13 cellular contexts compared by ENCODE assay signal in the genomic region with DNA sequence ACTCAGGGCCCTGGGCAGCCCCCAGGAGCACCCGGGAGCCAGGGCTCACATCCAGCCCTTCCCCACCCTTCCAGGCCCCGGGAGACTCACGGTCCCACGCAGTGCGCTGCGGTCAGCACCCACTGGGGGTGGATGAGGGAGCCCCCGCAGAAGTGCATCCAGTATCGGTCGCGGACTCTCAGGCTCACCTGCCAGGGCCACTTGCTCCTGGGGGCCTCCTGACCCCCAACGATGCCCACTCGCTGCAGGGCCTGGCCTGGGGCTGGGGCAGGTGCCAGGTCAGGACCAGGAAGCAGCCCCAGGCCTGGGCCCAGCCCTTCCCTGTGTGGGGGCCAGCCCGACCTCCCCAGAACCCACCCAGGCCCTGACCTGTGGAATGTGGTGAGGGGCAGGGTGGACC. TPM values are rescaled to one million over a fixed set of nuclear protein-coding genes. Genes with fewer than 3 reads are reported as not detected.
DNase-seq lines count a peak whose midpoint lies in the region; FAIRE-seq and TF ChIP-seq lines count a peak whose summit lies in the region.
"Not testable (repeated sequence)": the region's sequence is repeated elsewhere in the genome, so short reads cannot be mapped to it uniquely, and the experiment has no call there.
"Had no signal": no experiment of that assay in that cellular context is flagged by ENCODE, and none has a peak within 500 bp of the region (broad histone marks: within the 10 kb centered on the region; RNA-seq: fewer than 3 reads in every experiment).

No MANE protein-coding gene starts in this region.

- DNase-seq in chondrocyte (ENCODE audit: low spot score): peak; percentile 59
- DNase-seq in kidney: peak; percentile 31
- peak in 3 of 5 donors; percentile 6 to 24 (median 22) for DNase-seq in ovary
- peak; percentile 25 for DNase-seq in spleen

- 67% methylated on average over 9 of the region's 13 CpGs; no CpG with 5 or more reads in 2 of the 3 donors for WGBS in ovary, 3 donors
- WGBS in spleen, 5 donors: 86 to 93% (median 91%) methylated on average over 6 to 12 of the region's 13 CpGs; no CpG with 5 or more reads in 2 of the 5 donors

- TF ChIP-seq POLR2A in ovary (IDR thresholded peaks at IDR 0.05); spleen (IDR thresholded peaks at IDR 0.05): not testable (repeated sequence)

- not testable (repeated sequence) for FAIRE-seq in kidney (lab: Jason Lieb, UNC)

- H3K36me3 ChIP-seq in kidney (ENCODE audit: control insufficient read depth in 1 of 2, insufficient read depth in 2 of 2, low read length in 2 of 2); ovary; spleen: not testable (repeated sequence)

- not testable (repeated sequence) for H3K9me3 Mint-ChIP-seq in chondrocyte (ENCODE audit: low read depth)

- H3K4me3 Mint-ChIP-seq in chondrocyte (ENCODE audit: unreplicated experiment): not testable (repeated sequence)

- H3K4me1 Mint-ChIP-seq in chondrocyte (ENCODE audit: low read depth): not testable (repeated sequence)

- not testable (repeated sequence) for H3K4me3 ChIP-seq in kidney (ENCODE audit: low read length in 2 of 2); ovary; spleen

- not testable (repeated sequence) for H3K27me3 ChIP-seq in ovary
- peaks cover 0 to 15% (median 0%) of the 10 kb centered on the region in 7 donors for H3K27me3 ChIP-seq in spleen (replicated peaks in 1 of 7)

- TF ChIP-seq CTCF in chondrocyte (IDR thresholded peaks at IDR 0.05); kidney (IDR thresholded peaks at IDR 0.05; ENCODE audit: borderline replicate concordance, extremely low read depth, insufficient read depth); ovary (IDR thresholded peaks at IDR 0.05); spleen (IDR thresholded peaks at IDR 0.05 in 8 of 11, conservative IDR thresholded peaks at IDR 0.05 in 3 of 11): not testable (repeated sequence)

- H3K27ac ChIP-seq in kidney (ENCODE audit: low read depth in 2 of 2, low read length in 2 of 2); ovary; spleen: not testable (repeated sequence)

- not testable (repeated sequence) for TF ChIP-seq EP300 in ovary (IDR thresholded peaks at IDR 0.05)

- not testable (repeated sequence) for H3K9me3 ChIP-seq in kidney (ENCODE audit: control insufficient read depth in 1 of 2, low read length in 2 of 2); ovary; spleen

- not testable (repeated sequence) for H3K4me1 ChIP-seq in kidney (ENCODE audit: control insufficient read depth in 1 of 2, insufficient read depth in 1 of 2, low read depth in 1 of 2, low read length in 2 of 2); ovary (ENCODE audit: insufficient read depth); spleen

- intact Hi-C loops in kidney (cut with DNase I); ovary (cut with DNase I); spleen (cut with DNase I; ENCODE audit: low total_unique reads): not testable (repeated sequence)

- not testable (repeated sequence) for H3K36me3 Mint-ChIP-seq in chondrocyte (ENCODE audit: low read depth)

- H3K27ac Mint-ChIP-seq in chondrocyte (ENCODE audit: unreplicated experiment): not testable (repeated sequence)

- not testable (repeated sequence) for H3K27me3 Mint-ChIP-seq in chondrocyte (ENCODE audit: low read depth)

- not testable (repeated sequence) for H3K9ac ChIP-seq in kidney (ENCODE audit: low read length in 2 of 2)

RNA-seq across cellular contexts. Expression of a gene that starts 0.5 kb away (rescaled TPM):
- total RNA-seq in chondrocyte (not detected in 3 replicates), kidney (141 TPM), ovary (1 to 10 TPM in 4 of 7 donors, not detected in 3; 1.4 to 7.4 (median 4.4) TPM), spleen (1 to 10 TPM in 4 of 7 donors, not detected in 3; 1.1 to 8.2 (median 4.5) TPM)
- polyA plus RNA-seq in kidney (ENCODE audit: insufficient read depth, low read depth, low replicate concordance) (not detected), ovary (10 to 100 TPM in 1 of 2 donors, 1 to 10 TPM in 1; 1.0 to 17.3 TPM), spleen (under 1 TPM in 2 of 3 donors, not detected in 1; 0.29 to 0.50 TPM)
- total RNA-seq: CD4-positive, alpha-beta memory T cell; CD4-positive, CD25-positive, alpha-beta regulatory T cell; CD8-positive, alpha-beta memory T cell; Daoy; G401; GM12878 had no signal
- polyA plus RNA-seq: AG04450; CD14-positive monocyte; CD4-positive, alpha-beta memory T cell; CD4-positive, CD25-positive, alpha-beta regulatory T cell; CD8-positive, alpha-beta memory T cell; GM12878 had no signal

RNA-seq across cellular contexts. Expression of a gene that starts 4.4 kb away (rescaled TPM):
- total RNA-seq in chondrocyte (not detected in 3 replicates), kidney (3.4 TPM), ovary (1 to 10 TPM in 1 of 7 donors, under 1 TPM in 1, not detected in 5; 0.22 to 1.3 TPM), spleen (under 1 TPM in 1 of 7 donors, not detected in 6; 0.46 TPM)
- polyA plus RNA-seq in kidney (ENCODE audit: insufficient read depth, low read depth, low replicate concordance) (0.86 TPM), ovary (under 1 TPM in 1 of 2 donors, not detected in 1; 0.08 TPM), spleen (not detected)
- total RNA-seq: A673; CD4-positive, alpha-beta memory T cell; CD4-positive, CD25-positive, alpha-beta regulatory T cell; CD8-positive, alpha-beta memory T cell; G401; GM12878 had no signal
- polyA plus RNA-seq: AG04450; CD14-positive monocyte; CD4-positive, alpha-beta memory T cell; CD4-positive, CD25-positive, alpha-beta regulatory T cell; CD8-positive, alpha-beta memory T cell; GM12878 had no signal

RNA-seq across cellular contexts. Expression of a gene that starts 11.0 kb away (rescaled TPM):
- not detected in 3 replicates for total RNA-seq in chondrocyte
- total RNA-seq in kidney: 156 TPM
- polyA plus RNA-seq in kidney (ENCODE audit: insufficient read depth, low read depth, low replicate concordance): 1.6 TPM
- 10 to 100 TPM in 1 of 7 donors, 1 to 10 TPM in 3, under 1 TPM in 1, not detected in 2; 0.83 to 12.5 (median 8.3) TPM for total RNA-seq in ovary
- polyA plus RNA-seq in ovary: 10 to 100 TPM in 1 of 2 donors, 1 to 10 TPM in 1; 3.1 to 16.2 TPM
- 10 to 100 TPM in 2 of 7 donors, 1 to 10 TPM in 3, under 1 TPM in 1, not detected in 1; 0.60 to 17.9 (median 1.8) TPM for total RNA-seq in spleen
- polyA plus RNA-seq in spleen: under 1 TPM; 0.26 to 0.65 (median 0.59) TPM
- total RNA-seq: CD4-positive, alpha-beta memory T cell; CD4-positive, CD25-positive, alpha-beta regulatory T cell; CD8-positive, alpha-beta memory T cell; Daoy; G401; GM12878 had no signal
- polyA plus RNA-seq: AG04450; CD14-positive monocyte; CD4-positive, alpha-beta memory T cell; CD4-positive, CD25-positive, alpha-beta regulatory T cell; CD8-positive, alpha-beta memory T cell had no signal

RNA-seq across cellular contexts. Expression of a gene that starts 26.4 kb away (rescaled TPM):
- total RNA-seq in chondrocyte (not detected in 3 replicates), kidney (7.9 TPM), ovary (under 1 TPM in 3 of 7 donors, not detected in 4; 0.23 to 0.69 (median 0.65) TPM), spleen (under 1 TPM in 1 of 7 donors, not detected in 6; 0.76 TPM)
- polyA plus RNA-seq in kidney (ENCODE audit: insufficient read depth, low read depth, low replicate concordance) (not detected), ovary (under 1 TPM in 1 of 2 donors, not detected in 1; 0.56 TPM), spleen (under 1 TPM in 1 of 3 donors, not detected in 2; 0.11 TPM)
- total RNA-seq: CD4-positive, alpha-beta memory T cell; CD4-positive, CD25-positive, alpha-beta regulatory T cell; CD8-positive, alpha-beta memory T cell; Daoy; G401; GM12878 had no signal
- polyA plus RNA-seq: AG04450; CD14-positive monocyte; CD4-positive, alpha-beta memory T cell; CD4-positive, CD25-positive, alpha-beta regulatory T cell; CD8-positive, alpha-beta memory T cell; GM12878 had no signal

Comparison
In these comparisons a context has a peak if more than half of its experiments do, and no peak if none do; other contexts are left out.
1. RNA of a gene that starts 0.5 kb away (total RNA-seq): 141 TPM in kidney (single experiment); 1.4 to 7.4 TPM in ovary, 1.1 to 8.2 TPM in spleen and not detected in chondrocyte; every median in the first group is over 10 times any median in the second.
2. Peak in every context shown above with its lines, with median percentiles within 50 percentile points of each other: DNase-seq.